ENCODE assay signal across 15 cellular contexts in genomic region chr6:67606905-67607828, GRCh38.
DNase-seq lines count a peak whose midpoint lies in the region; TF ChIP-seq lines count a peak whose summit lies in the region.
"Had no signal": no experiment of that assay in that cellular context is flagged by ENCODE, and none has a peak within 500 bp of the region (broad histone marks: within the 10 kb centered on the region; RNA-seq: fewer than 3 reads in every experiment).

No MANE protein-coding gene starts in this region.

- H3K27me3 Mint-ChIP-seq in osteocyte (ENCODE audit: unreplicated experiment), result no peaks in the 10 kb centered on the region
- H3K27me3 Mint-ChIP-seq: activated naive CD4-positive, alpha-beta T cell treated with anti-CD3 and anti-CD28 coated beads, Interleukin-2, amount 10 ng/mL, durations not matched to agents 7 days and 5 days; CD4-positive, alpha-beta memory T cell had no signal

- no peaks in the 10 kb centered on the region for H3K36me3 ChIP-seq in MG63
- H3K36me3 ChIP-seq: ovary, tibial nerve had no signal

- no peaks in the 10 kb centered on the region for H3K27me3 ChIP-seq in MG63
- H3K27me3 ChIP-seq: ovary, tibial nerve had no signal

- H3K4me1 Mint-ChIP-seq in osteocyte (ENCODE audit: unreplicated experiment), result peaks cover 33% of the 10 kb centered on the region
- H3K4me1 Mint-ChIP-seq: activated naive CD4-positive, alpha-beta T cell treated with anti-CD3 and anti-CD28 coated beads, Interleukin-2, amount 10 ng/mL, durations not matched to agents 7 days and 5 days; CD4-positive, alpha-beta memory T cell had no signal

- no peak overlapping the region for H3K4me3 ChIP-seq in MG63
- H3K4me3 ChIP-seq: ovary, tibial nerve had no signal

- H3K4me3 Mint-ChIP-seq in osteocyte (ENCODE audit: unreplicated experiment), result no peak overlapping the region
- H3K4me3 Mint-ChIP-seq: activated naive CD4-positive, alpha-beta T cell treated with anti-CD3 and anti-CD28 coated beads, Interleukin-2, amount 10 ng/mL, durations not matched to agents 7 days and 5 days; CD4-positive, alpha-beta memory T cell had no signal

- H3K9me3 ChIP-seq in MG63, result no peaks in the 10 kb centered on the region; the same call in 1 of the 2 replicates
- H3K9me3 ChIP-seq: ovary, tibial nerve had no signal

- H3K9me3 Mint-ChIP-seq in osteocyte (ENCODE audit: unreplicated experiment), result peaks cover 15% of the 10 kb centered on the region
- H3K9me3 Mint-ChIP-seq: activated naive CD4-positive, alpha-beta T cell treated with anti-CD3 and anti-CD28 coated beads, Interleukin-2, amount 10 ng/mL, durations not matched to agents 7 days and 5 days had no signal

- H3K36me3 Mint-ChIP-seq in osteocyte (ENCODE audit: unreplicated experiment), result peaks cover 4% of the 10 kb centered on the region
- H3K36me3 Mint-ChIP-seq: activated naive CD4-positive, alpha-beta T cell treated with anti-CD3 and anti-CD28 coated beads, Interleukin-2, amount 10 ng/mL, durations not matched to agents 7 days and 5 days; CD4-positive, alpha-beta memory T cell had no signal

- DNase-seq in MG63 (peak; percentile 28), NCI-H69 (lab: John Stamatoyannopoulos, UW) (peak; percentile 97), astrocyte of the hippocampus (ENCODE audit: low read depth, low spot score) (peak; percentile 16), osteocyte (ENCODE audit: extremely low spot score, unreplicated experiment) (no peak), NCI-H510A treated with DMSO at 0.1 percent for 48 hours (lab: John Stamatoyannopoulos, UW) (no peak)
- DNase-seq in activated naive CD4-positive, alpha-beta T cell (lab: John Stamatoyannopoulos, UW), result no peak
- DNase-seq in stimulated activated CD4-positive, alpha-beta T cell treated with anti-CD3 and anti-CD28 coated beads, Interleukin-4, amount 100 ng/mL, for 4 hours, result no peak
- DNase-seq: activated CD8-positive, alpha-beta memory T cell treated with anti-CD3 and anti-CD28 coated beads for 24 hours; activated naive CD4-positive, alpha-beta T cell treated with anti-CD3 and anti-CD28 coated beads, Interleukin-2, amount 10 ng/mL, durations not matched to agents 7 days and 5 days; CD4-positive, alpha-beta memory T cell; H7; mesenchymal stem cell; NCI-H1694; ovary had no signal

- H3K27ac Mint-ChIP-seq in osteocyte (ENCODE audit: unreplicated experiment), result peak overlapping the region; percentile 72
- H3K27ac Mint-ChIP-seq: activated naive CD4-positive, alpha-beta T cell treated with anti-CD3 and anti-CD28 coated beads, Interleukin-2, amount 10 ng/mL, durations not matched to agents 7 days and 5 days had no signal

- TF ChIP-seq CTCF in osteocyte (IDR thresholded peaks at IDR 0.05), result no peak

Comparison
In these comparisons a context has a peak if more than half of its experiments do, and no peak if none do; other contexts are left out.
1. DNase-seq: peak in MG63 (single experiment), NCI-H69 (single experiment) and astrocyte of the hippocampus (single experiment); none in osteocyte (single experiment), NCI-H510A treated with DMSO at 0.1 percent for 48 hours (single experiment), activated naive CD4-positive, alpha-beta T cell (0 of 4) and stimulated activated CD4-positive, alpha-beta T cell treated with anti-CD3 and anti-CD28 coated beads, Interleukin-4, amount 100 ng/mL, for 4 hours (0 of 2).